In the genomic region with DNA sequence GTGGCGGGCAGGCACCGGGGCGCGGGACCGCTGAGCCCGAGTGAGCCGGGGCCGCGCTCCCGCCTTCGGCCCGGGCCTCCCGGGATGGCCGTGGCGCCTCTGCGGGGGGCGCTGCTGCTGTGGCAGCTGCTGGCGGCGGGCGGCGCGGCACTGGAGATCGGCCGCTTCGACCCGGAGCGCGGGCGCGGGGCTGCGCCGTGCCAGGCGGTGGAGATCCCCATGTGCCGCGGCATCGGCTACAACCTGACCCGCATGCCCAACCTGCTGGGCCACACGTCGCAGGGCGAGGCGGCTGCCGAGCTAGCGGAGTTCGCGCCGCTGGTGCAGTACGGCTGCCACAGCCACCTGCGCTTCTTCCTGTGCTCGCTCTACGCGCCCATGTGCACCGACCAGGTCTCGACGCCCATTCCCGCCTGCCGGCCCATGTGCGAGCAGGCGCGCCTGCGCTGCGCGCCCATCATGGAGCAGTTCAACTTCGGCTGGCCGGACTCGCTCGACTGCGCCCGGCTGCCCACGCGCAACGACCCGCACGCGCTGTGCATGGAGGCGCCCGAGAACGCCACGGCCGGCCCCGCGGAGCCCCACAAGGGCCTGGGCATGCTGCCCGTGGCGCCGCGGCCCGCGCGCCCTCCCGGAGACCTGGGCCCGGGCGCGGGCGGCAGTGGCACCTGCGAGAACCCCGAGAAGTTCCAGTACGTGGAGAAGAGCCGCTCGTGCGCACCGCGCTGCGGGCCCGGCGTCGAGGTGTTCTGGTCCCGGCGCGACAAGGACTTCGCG, we compare ENCODE assay signal across 8 cellular contexts. TPM values are rescaled to one million over a fixed set of nuclear protein-coding genes. Genes with fewer than 3 reads are reported as not detected.
DNase-seq lines count a peak whose midpoint lies in the region; ATAC-seq and TF ChIP-seq lines count a peak whose summit lies in the region.

No MANE protein-coding gene starts in this region.

- H3K4me1 ChIP-seq in HEK293 (ENCODE audit: control insufficient read depth, insufficient read depth, low read length) = peaks cover 7% of the 10 kb centered on the region; the same call in 1 of the 2 replicates

- H3K27me3 Mint-ChIP-seq in activated naive CD4-positive, alpha-beta T cell treated with anti-CD3 and anti-CD28 coated beads, Interleukin-2, amount 10 ng/mL, durations not matched to agents 7 days and 5 days = peaks cover 25% of the 10 kb centered on the region
- H3K27me3 Mint-ChIP-seq in naive B cell = peaks cover 0 to 4% (median 0%) of the 10 kb centered on the region in 3 donors

- H3K9me3 ChIP-seq in HEK293 (ENCODE audit: control insufficient read depth, insufficient read depth, low read depth, low read length) = no peaks in the 10 kb centered on the region

- peak overlapping the region; percentile 36 for H3K4me3 ChIP-seq in HEK293 (ENCODE audit: low read depth, low read length)
- H3K4me3 ChIP-seq in brain microvascular endothelial cell (ENCODE audit: low read depth, low read length) = no peak overlapping the region

- H3K9me3 Mint-ChIP-seq in activated naive CD4-positive, alpha-beta T cell treated with anti-CD3 and anti-CD28 coated beads, Interleukin-2, amount 10 ng/mL, durations not matched to agents 7 days and 5 days = peaks cover 2% of the 10 kb centered on the region
- peaks cover 0 to 3% (median 0%) of the 10 kb centered on the region in 7 donors for H3K9me3 Mint-ChIP-seq in naive B cell

- peak; percentile 27 for DNase-seq in activated naive CD4-positive, alpha-beta T cell treated with anti-CD3 and anti-CD28 coated beads, Interleukin-2, amount 10 ng/mL, durations not matched to agents 7 days and 5 days
- DNase-seq in naive B cell (no peak), NCI-H446 (lab: John Stamatoyannopoulos, UW) (no peak), cerebellar cortex (ENCODE audit: low spot score) (no peak), brain microvascular endothelial cell (no peak), NCI-H1436 (lab: John Stamatoyannopoulos, UW) (no peak)

- peaks cover 2% of the 10 kb centered on the region for H3K36me3 Mint-ChIP-seq in activated naive CD4-positive, alpha-beta T cell treated with anti-CD3 and anti-CD28 coated beads, Interleukin-2, amount 10 ng/mL, durations not matched to agents 7 days and 5 days
- no peaks in the 10 kb centered on the region for H3K36me3 Mint-ChIP-seq in naive B cell

- ATAC-seq in GM18511 (IDR thresholded peaks at IDR 0.05; ENCODE audit: unreplicated experiment) = peak; percentile 38
- peak; percentile 37 to 42 for ATAC-seq in naive B cell (ENCODE audit: low read depth in 2 of 2)

- peaks cover 0 to 5% of the 10 kb centered on the region in 2 experiments; a peak in 1 of 3 replicates for H3K36me3 ChIP-seq in HEK293 (ENCODE audit: control insufficient read depth in 2 of 2, insufficient read depth in 1 of 2, low read length in 2 of 2)
- H3K36me3 ChIP-seq in brain microvascular endothelial cell (replicated peaks) = no peaks in the 10 kb centered on the region

- CTCF ChIA-PET in HEK293 (lab: Yijun Ruan, JAX) = no interaction called here
- CTCF ChIA-PET in activated naive CD4-positive, alpha-beta T cell treated with anti-CD3 and anti-CD28 coated beads, Interleukin-2, amount 10 ng/mL, durations not matched to agents 7 days and 5 days (lab: Charles Lee) = no interaction called here

- POLR2A ChIA-PET in HEK293 (lab: Yijun Ruan, JAX) = no interaction called here

- H3K27ac Mint-ChIP-seq in activated naive CD4-positive, alpha-beta T cell treated with anti-CD3 and anti-CD28 coated beads, Interleukin-2, amount 10 ng/mL, durations not matched to agents 7 days and 5 days = no peak overlapping the region
- peak overlapping the region in 1 of 6 donors; percentile 11 for H3K27ac Mint-ChIP-seq in naive B cell

- no peaks in the 10 kb centered on the region for H3K27me3 ChIP-seq in brain microvascular endothelial cell (replicated peaks)

- H3K4me3 Mint-ChIP-seq in activated naive CD4-positive, alpha-beta T cell treated with anti-CD3 and anti-CD28 coated beads, Interleukin-2, amount 10 ng/mL, durations not matched to agents 7 days and 5 days = no peak overlapping the region
- H3K4me3 Mint-ChIP-seq in naive B cell = peak overlapping the region; percentile 32 to 91 (median 76)

- H3K4me1 Mint-ChIP-seq in activated naive CD4-positive, alpha-beta T cell treated with anti-CD3 and anti-CD28 coated beads, Interleukin-2, amount 10 ng/mL, durations not matched to agents 7 days and 5 days = peaks cover 11% of the 10 kb centered on the region
- peaks cover 0 to 14% (median 11%) of the 10 kb centered on the region in 3 donors for H3K4me1 Mint-ChIP-seq in naive B cell

- in situ Hi-C loops in brain microvascular endothelial cell (cut with HindIII; ENCODE audit: low pct_ligation_motif_present, low sequenced_read_pairs) = no loop called here

- TF ChIP-seq CTCF in HEK293 (tag by site-specific recombination; IDR thresholded peaks at IDR 0.05) = no peak
- TF ChIP-seq CTCF in brain microvascular endothelial cell (IDR thresholded peaks at IDR 0.05; ENCODE audit: low read depth, low read length, missing control alignments) = no peak

- H3K27ac ChIP-seq in HEK293 (ENCODE audit: extremely low read depth, low read depth, low read length) (peak overlapping the region; percentile 57; the same call in 1 of the 2 replicates), brain microvascular endothelial cell (no peak overlapping the region)

TF ChIP-seq in HEK293, 187 proteins besides CTCF, POLR2A, EP300 and RAD21:
- no peak; the same call in 1 of the 2 replicates for TF ChIP-seq PBX3 (CRISPR knock-in tag; IDR thresholded peaks at IDR 0.05)
- TF ChIP-seq ZNF76 (tag by site-specific recombination; IDR thresholded peaks at IDR 0.05; ENCODE audit: borderline replicate concordance, low read depth) = no peak
- TF ChIP-seq SP7 (tag by site-specific recombination; IDR thresholded peaks at IDR 0.05) = no peak
- TF ChIP-seq ZNF274 (IDR thresholded peaks at IDR 0.05; ENCODE audit: low read length) = no peak
- no peak for TF ChIP-seq ZNF274 (tag by site-specific recombination; IDR thresholded peaks at IDR 0.05; ENCODE audit: borderline replicate concordance)
- no peak for TF ChIP-seq TSHZ1 (tag by site-specific recombination; IDR thresholded peaks at IDR 0.05; ENCODE audit: borderline replicate concordance)

RNA-seq across cellular contexts. Expression of gene FZD9, which starts 0.5 kb away (rescaled TPM):
- polyA plus RNA-seq in naive B cell (ENCODE audit: low read depth in 6 of 6) = under 1 TPM in 4 of 6 donors, not detected in 2; 0.17 to 0.91 (median 0.33) TPM
